Comparison of ENCODE assay signal across 9 cellular contexts in genomic region chr9:10855847-10856246, GRCh38.
DNase-seq lines count a peak whose midpoint lies in the region; ATAC-seq and TF ChIP-seq lines count a peak whose summit lies in the region.
"Had no signal": no experiment of that assay in that cellular context is flagged by ENCODE, and none has a peak within 500 bp of the region (broad histone marks: within the 10 kb centered on the region; RNA-seq: fewer than 3 reads in every experiment).

No MANE protein-coding gene starts in this region.

- H3K27ac ChIP-seq in sigmoid colon: no peak overlapping the region

- no peaks in the 10 kb centered on the region for H3K36me3 Mint-ChIP-seq in HFFc6 (ENCODE audit: low read depth)
- no peaks in the 10 kb centered on the region for H3K36me3 Mint-ChIP-seq in nephron (ENCODE audit: low read depth)

- ATAC-seq in HG03432 (IDR thresholded peaks at IDR 0.05; ENCODE audit: unreplicated experiment): no peak

- DNase-seq in HFFc6 (no peak), NCI-H2196 treated with DMSO at 0.1 percent for 48 hours (lab: John Stamatoyannopoulos, UW; ENCODE audit: unreplicated experiment) (peak; percentile 57), cardiac fibroblast (ENCODE audit: low read depth in 2 of 2) (peak; percentile 23 to 50), NCI-H2227 (lab: John Stamatoyannopoulos, UW; ENCODE audit: unreplicated experiment) (no peak), NCI-H1048 (lab: John Stamatoyannopoulos, UW) (no peak), sigmoid colon (no peak)
- DNase-seq: effector CD8-positive, alpha-beta T cell had no signal

- intact Hi-C loops in sigmoid colon (cut with DNase I): no loop called here

- H3K9me3 Mint-ChIP-seq in HFFc6 (peaks cover 40% of the 10 kb centered on the region), nephron (no peaks in the 10 kb centered on the region)

- H3K36me3 ChIP-seq in sigmoid colon: no peaks in the 10 kb centered on the region

- H3K27ac Mint-ChIP-seq in HFFc6 (no peak overlapping the region), nephron (no peak overlapping the region)

- H3K27me3 Mint-ChIP-seq in HFFc6 (ENCODE audit: insufficient read depth) (no peaks in the 10 kb centered on the region), nephron (ENCODE audit: low read depth) (no peaks in the 10 kb centered on the region)

- TF ChIP-seq POLR2A in sigmoid colon (IDR thresholded peaks at IDR 0.05): no peak

- no peaks in the 10 kb centered on the region for H3K27me3 ChIP-seq in sigmoid colon

- H3K4me3 Mint-ChIP-seq in HFFc6 (no peak overlapping the region), nephron (no peak overlapping the region)

- H3K9me3 ChIP-seq in sigmoid colon: no peaks in the 10 kb centered on the region

- TF ChIP-seq EP300 in sigmoid colon (IDR thresholded peaks at IDR 0.05): no peak

- H3K4me1 Mint-ChIP-seq in HFFc6 (ENCODE audit: low read depth) (no peaks in the 10 kb centered on the region), nephron (no peaks in the 10 kb centered on the region)

- 20 to 39% methylated on average over 1 of the region's 1 CpG for WGBS in sigmoid colon, 2 donors

- no peaks in the 10 kb centered on the region for H3K4me1 ChIP-seq in sigmoid colon

- no peak overlapping the region for H3K4me3 ChIP-seq in cardiac fibroblast (replicated peaks in 1 of 2; ENCODE audit: low read depth in 2 of 2, low read length in 2 of 2)
- H3K4me3 ChIP-seq in sigmoid colon: no peak overlapping the region

- TF ChIP-seq CTCF in HFFc6 (IDR thresholded peaks at IDR 0.05): peak; percentile 46
- TF ChIP-seq CTCF in cardiac fibroblast (IDR thresholded peaks at IDR 0.05; ENCODE audit: low read depth, low read length): peak; percentile 42
- TF ChIP-seq CTCF in nephron (IDR thresholded peaks at IDR 0.05; ENCODE audit: unreplicated experiment in 3 of 3): peak; percentile 49 to 62 (median 55)
- TF ChIP-seq CTCF in sigmoid colon (IDR thresholded peaks at IDR 0.05): no peak

Comparison
In these comparisons a context has a peak if more than half of its experiments do, and no peak if none do; other contexts are left out.
1. DNase-seq: peak in NCI-H2196 treated with DMSO at 0.1 percent for 48 hours (single experiment) and cardiac fibroblast (2 of 2); none in HFFc6 (single experiment), NCI-H2227 (single experiment), NCI-H1048 (single experiment) and sigmoid colon (single experiment).
2. CTCF ChIP-seq: peak in HFFc6 (single experiment), cardiac fibroblast (single experiment) and nephron (3 of 3); none in sigmoid colon (0 of 4).